Comparison of ENCODE assay signal across 18 cellular contexts in the genomic region with DNA sequence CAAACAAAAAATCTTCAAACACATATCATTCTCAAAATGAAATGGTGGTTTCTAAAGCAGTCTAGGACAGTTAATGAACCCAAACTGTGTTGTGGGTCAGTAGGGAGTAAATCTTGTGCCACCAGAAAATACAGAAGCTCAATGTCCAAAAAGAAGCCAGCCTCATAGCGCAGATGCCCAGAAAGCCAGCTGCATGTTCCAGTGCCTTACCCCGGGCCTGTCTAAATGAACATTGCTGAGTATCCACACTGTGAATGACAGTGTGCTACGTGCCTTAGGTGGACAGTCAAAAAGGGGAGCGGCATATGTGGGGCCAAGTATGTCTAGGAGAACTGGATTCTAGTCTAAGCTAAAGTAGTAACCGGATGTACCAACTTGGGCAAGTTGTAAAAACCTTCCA. TPM values are rescaled to one million over a fixed set of nuclear protein-coding genes. Genes with fewer than 3 reads are reported as not detected.
DNase-seq lines count a peak whose midpoint lies in the region; ATAC-seq and TF ChIP-seq lines count a peak whose summit lies in the region.
"Had no signal": no experiment of that assay in that cellular context is flagged by ENCODE, and none has a peak within 500 bp of the region (broad histone marks: within the 10 kb centered on the region; RNA-seq: fewer than 3 reads in every experiment).

No MANE protein-coding gene starts in this region.

- H3K27me3 Mint-ChIP-seq in activated T-helper 2 cell treated with anti-CD3 and anti-CD28 coated beads, Interferon-gamma antibody, Interleukin-2, Interleukin-4, amounts not matched to agents 10 μg/mL and 5 μg/mL and 100 μg/mL, durations not matched to agents 14 hours and 24 hours and 36 hours (ENCODE audit: low read depth): no peaks in the 10 kb centered on the region
- peaks cover 0 to 8% (median 5%) of the 10 kb centered on the region in 3 donors for H3K27me3 Mint-ChIP-seq in immature natural killer cell (ENCODE audit: low read depth in 3 of 3)

- intact Hi-C loops in activated T-helper 2 cell treated with anti-CD3 and anti-CD28 coated beads, Interferon-gamma antibody, Interleukin-2, Interleukin-4, amounts not matched to agents 10 μg/mL and 5 μg/mL and 100 μg/mL, durations not matched to agents 14 hours and 24 hours and 36 hours (cut with micrococcal nuclease): no loop called here
- intact Hi-C loops in uterus (cut with DNase I; ENCODE audit: low total_unique reads): no loop called here

- DNase-seq in activated naive CD4-positive, alpha-beta T cell treated with anti-CD3 and anti-CD28 coated beads, Interleukin-2, amount 50 U/mL, for 72 hours (ENCODE audit: low spot score in 2 of 2): no peak
- no peak for DNase-seq in activated naive CD4-positive, alpha-beta T cell treated with anti-CD3 and anti-CD28 coated beads, Interleukin-2, amount 50 U/mL, for 16 hours
- no peak for DNase-seq in activated T-helper 2 cell treated with anti-CD3 and anti-CD28 coated beads, Interferon-gamma antibody, Interleukin-2, Interleukin-4, amounts not matched to agents 10 μg/mL and 5 μg/mL and 100 μg/mL, durations not matched to agents 14 hours and 24 hours and 36 hours (ENCODE audit: low spot score)
- DNase-seq in immature natural killer cell (no peak), superior temporal gyrus (ENCODE audit: extremely low spot score) (peak; percentile 49), NK-92 (lab: John Stamatoyannopoulos, UW; ENCODE audit: unreplicated experiment) (no peak), uterus (no peak)
- DNase-seq: activated CD4-positive, alpha-beta T cell treated with anti-CD3 and anti-CD28 coated beads for 4 hours; DND-41; effector CD4-positive, alpha-beta T cell; Kasumi-1; OCI-M1; pancreas; right lobe of liver; Right ventricle myocardium superior; SW 1271 had no signal

- no peaks in the 10 kb centered on the region for H3K9me3 ChIP-seq in uterus
- H3K9me3 ChIP-seq: pancreas, right lobe of liver, tibial nerve had no signal

- H3K9me3 Mint-ChIP-seq in activated naive CD4-positive, alpha-beta T cell treated with anti-CD3 and anti-CD28 coated beads, Interleukin-2, amount 50 U/mL, for 72 hours: peaks cover 0 to 3% of the 10 kb centered on the region in 2 donors
- no peaks in the 10 kb centered on the region for H3K9me3 Mint-ChIP-seq in activated T-helper 2 cell treated with anti-CD3 and anti-CD28 coated beads, Interferon-gamma antibody, Interleukin-2, Interleukin-4, amounts not matched to agents 10 μg/mL and 5 μg/mL and 100 μg/mL, durations not matched to agents 14 hours and 24 hours and 36 hours
- no peaks in the 10 kb centered on the region for H3K9me3 Mint-ChIP-seq in immature natural killer cell

- peaks cover 0 to 4% of the 10 kb centered on the region in 2 donors for H3K4me1 ChIP-seq in uterus
- H3K4me1 ChIP-seq: pancreas, right lobe of liver had no signal

- ATAC-seq in activated naive CD4-positive, alpha-beta T cell treated with anti-CD3 and anti-CD28 coated beads, Interleukin-2, amount 50 U/mL, for 72 hours: no peak
- ATAC-seq in HG03521 (IDR thresholded peaks at IDR 0.05; ENCODE audit: unreplicated experiment): no peak
- ATAC-seq: pancreas, right lobe of liver had no signal

- no peak for TF ChIP-seq POLR2A in uterus (IDR thresholded peaks at IDR 0.05)

- no peaks in the 10 kb centered on the region for H3K36me3 ChIP-seq in uterus
- H3K36me3 ChIP-seq: pancreas, right lobe of liver, tibial nerve had no signal

- peaks cover 25 to 36% of the 10 kb centered on the region in 2 donors for H3K36me3 Mint-ChIP-seq in activated naive CD4-positive, alpha-beta T cell treated with anti-CD3 and anti-CD28 coated beads, Interleukin-2, amount 50 U/mL, for 72 hours
- H3K36me3 Mint-ChIP-seq in activated T-helper 2 cell treated with anti-CD3 and anti-CD28 coated beads, Interferon-gamma antibody, Interleukin-2, Interleukin-4, amounts not matched to agents 10 μg/mL and 5 μg/mL and 100 μg/mL, durations not matched to agents 14 hours and 24 hours and 36 hours (ENCODE audit: low read depth): peaks cover 74% of the 10 kb centered on the region
- peaks cover 0 to 3% (median 0%) of the 10 kb centered on the region in 3 donors for H3K36me3 Mint-ChIP-seq in immature natural killer cell

- H3K4me3 ChIP-seq in uterus: no peak overlapping the region
- H3K4me3 ChIP-seq: pancreas, right lobe of liver, tibial nerve had no signal

- no peak overlapping the region for H3K4me3 Mint-ChIP-seq in activated T-helper 2 cell treated with anti-CD3 and anti-CD28 coated beads, Interferon-gamma antibody, Interleukin-2, Interleukin-4, amounts not matched to agents 10 μg/mL and 5 μg/mL and 100 μg/mL, durations not matched to agents 14 hours and 24 hours and 36 hours (ENCODE audit: low read depth)
- peak overlapping the region in 3 of 5 donors; percentile 21 to 43 (median 40) for H3K4me3 Mint-ChIP-seq in immature natural killer cell

- no peak overlapping the region for H3K27ac ChIP-seq in uterus
- H3K27ac ChIP-seq: pancreas, right lobe of liver had no signal

- no peaks in the 10 kb centered on the region for H3K27me3 ChIP-seq in uterus
- H3K27me3 ChIP-seq: pancreas, right lobe of liver, tibial nerve had no signal

- H3K27ac Mint-ChIP-seq in activated naive CD4-positive, alpha-beta T cell treated with anti-CD3 and anti-CD28 coated beads, Interleukin-2, amount 50 U/mL, for 72 hours: peak overlapping the region; percentile 90 to 93
- H3K27ac Mint-ChIP-seq in activated T-helper 2 cell treated with anti-CD3 and anti-CD28 coated beads, Interferon-gamma antibody, Interleukin-2, Interleukin-4, amounts not matched to agents 10 μg/mL and 5 μg/mL and 100 μg/mL, durations not matched to agents 14 hours and 24 hours and 36 hours: peak overlapping the region; percentile 74
- peak overlapping the region in 5 of 6 donors; percentile 0 to 73 (median 59) for H3K27ac Mint-ChIP-seq in immature natural killer cell

- H3K4me1 Mint-ChIP-seq in activated T-helper 2 cell treated with anti-CD3 and anti-CD28 coated beads, Interferon-gamma antibody, Interleukin-2, Interleukin-4, amounts not matched to agents 10 μg/mL and 5 μg/mL and 100 μg/mL, durations not matched to agents 14 hours and 24 hours and 36 hours (ENCODE audit: low read depth): peaks cover 88% of the 10 kb centered on the region
- H3K4me1 Mint-ChIP-seq in immature natural killer cell: peaks cover 0 to 99% of the 10 kb centered on the region in 2 donors

- no peak for TF ChIP-seq CTCF in uterus (IDR thresholded peaks at IDR 0.05)

RNA-seq across cellular contexts. Expression of a gene that starts 10.9 kb away (rescaled TPM):
- total RNA-seq in activated naive CD4-positive, alpha-beta T cell treated with anti-CD3 and anti-CD28 coated beads, Interleukin-2, amount 50 U/mL, for 72 hours: 100 to 1,000 TPM; 287 to 304 TPM
- total RNA-seq in activated T-helper 2 cell treated with anti-CD3 and anti-CD28 coated beads, Interferon-gamma antibody, Interleukin-2, Interleukin-4, amounts not matched to agents 10 μg/mL and 5 μg/mL and 100 μg/mL, durations not matched to agents 14 hours and 24 hours and 36 hours: 359 TPM in 2 replicates
- polyA plus RNA-seq in immature natural killer cell: 100 to 1,000 TPM; 358 to 488 (median 414) TPM
- 100 to 1,000 TPM in 3 of 4 donors, 10 to 100 TPM in 1; 50.7 to 208 (median 135) TPM for total RNA-seq in uterus
